In genomic region chr11:62129610-62130497, GRCh38 we compare ENCODE assay signal across 18 cellular contexts. TPM values are rescaled to one million over a fixed set of nuclear protein-coding genes. Genes with fewer than 3 reads are reported as not detected.
DNase-seq lines count a peak whose midpoint lies in the region; ATAC-seq and TF ChIP-seq lines count a peak whose summit lies in the region.
"Had no signal": no experiment of that assay in that cellular context is flagged by ENCODE, and none has a peak within 500 bp of the region (broad histone marks: within the 10 kb centered on the region; RNA-seq: fewer than 3 reads in every experiment).

No MANE protein-coding gene starts in this region.

- H3K4me1 Mint-ChIP-seq in nephron progenitor cell = peaks cover 38% of the 10 kb centered on the region

- no peak overlapping the region for H3K4me3 Mint-ChIP-seq in nephron progenitor cell
- H3K4me3 Mint-ChIP-seq: CD14-positive monocyte, H9 had no signal

- peaks cover 39% of the 10 kb centered on the region; the same call in 1 of the 2 replicates for H4K20me1 ChIP-seq in SK-N-SH (ENCODE audit: insufficient read depth)

- ATAC-seq in SK-N-SH treated with all-trans-retinoic acid at 6 μM for 48 hours (no peak), GM21367 (IDR thresholded peaks at IDR 0.05; ENCODE audit: unreplicated experiment) (no peak)
- ATAC-seq: PC-3 had no signal

- no peak for TF ChIP-seq RAD21 in SK-N-SH (IDR thresholded peaks at IDR 0.05; ENCODE audit: low read length)

- H3K4me1 ChIP-seq in SK-N-SH (ENCODE audit: control insufficient read depth in 1 of 2, insufficient read depth in 2 of 2, low read depth in 1 of 2, low read length in 1 of 2) (peaks cover 8 to 11% of the 10 kb centered on the region in 2 experiments; a peak in 1 of 4 replicates), left ventricle myocardium inferior (peaks cover 16% of the 10 kb centered on the region)

- no peaks in the 10 kb centered on the region for H3K27me3 Mint-ChIP-seq in nephron progenitor cell (ENCODE audit: low read depth, poor library complexity)

- peak; percentile 7 for DNase-seq in SK-N-SH
- peak; percentile 71 for DNase-seq in cardiac septum (ENCODE audit: low spot score)
- no peak for DNase-seq in left ventricle myocardium inferior
- no peak for DNase-seq in nephron progenitor cell
- DNase-seq in erythroblast (lab: John Stamatoyannopoulos, UW) = no peak
- no peak for DNase-seq in pons (ENCODE audit: low spot score)
- DNase-seq: DMS 273 treated with DMSO at 0.1 percent for 48 hours, H9, KG1, NCI-H1436, NCI-H1930, NCI-H526, PC-3, RPMI8226 had no signal

- no peak for TF ChIP-seq CTCF in SK-N-SH (IDR thresholded peaks at IDR 0.05)
- no peak for TF ChIP-seq CTCF in left ventricle myocardium inferior (IDR thresholded peaks at IDR 0.05; ENCODE audit: borderline replicate concordance)
- no peak for TF ChIP-seq CTCF in nephron progenitor cell (IDR thresholded peaks at IDR 0.05)

- TF ChIP-seq POLR2A in erythroblast (IDR thresholded peaks at IDR 0.05; ENCODE audit: low read length) = no peak

- no peaks in the 10 kb centered on the region for H3K9me3 Mint-ChIP-seq in nephron progenitor cell
- H3K9me3 Mint-ChIP-seq: CD14-positive monocyte, H9 had no signal

- H3K27ac ChIP-seq in SK-N-SH (ENCODE audit: low read depth in 2 of 2, low read length in 1 of 2) = no peak overlapping the region
- H3K27ac ChIP-seq in left ventricle myocardium inferior (replicated peaks) = no peak overlapping the region
- H3K27ac ChIP-seq: 22Rv1 had no signal

- POLR2A ChIA-PET in SK-N-SH (lab: Yijun Ruan, JAX) = no interaction called here

- WGBS in SK-N-SH (ENCODE audit: low lambda C conversion rate) = 96% methylated on average over 34 of the region's 44 CpGs

- H3K9me3 ChIP-seq in SK-N-SH (no peaks in the 10 kb centered on the region), left ventricle myocardium inferior (replicated peaks) (no peaks in the 10 kb centered on the region)

- no peaks in the 10 kb centered on the region for H3K9me2 ChIP-seq in SK-N-SH

- intact Hi-C loops in cardiac septum (cut with DNase I) (no loop called here), left ventricle myocardium inferior (cut with micrococcal nuclease) (no loop called here)

- H3K79me2 ChIP-seq in SK-N-SH (ENCODE audit: insufficient read depth) = peaks cover 99% of the 10 kb centered on the region

- H3K27ac Mint-ChIP-seq in nephron progenitor cell = peak overlapping the region; percentile 36
- H3K27ac Mint-ChIP-seq: H9 had no signal

- CTCF ChIA-PET in SK-N-SH (lab: Yijun Ruan, JAX) = interaction anchor here (1.0 to 3.8 kb wide), 4 partner anchors 13 to 210 kb away, joined by 3 to 19 read pairs (median 6); no protein-coding TSS in a partner anchor

- peaks cover 62% of the 10 kb centered on the region for H3K36me3 Mint-ChIP-seq in nephron progenitor cell (ENCODE audit: low read depth)

- H2AFZ ChIP-seq in SK-N-SH (ENCODE audit: low read depth) = no peak overlapping the region

- H3K36me3 ChIP-seq in SK-N-SH (replicated peaks in 1 of 2; ENCODE audit: control insufficient read depth in 1 of 2, insufficient read depth in 2 of 2, low read length in 1 of 2) (peaks cover 14 to 38% of the 10 kb centered on the region in 2 experiments), left ventricle myocardium inferior (peaks cover 36% of the 10 kb centered on the region)

- no peaks in the 10 kb centered on the region for H3K27me3 ChIP-seq in SK-N-SH (ENCODE audit: insufficient read depth)
- no peaks in the 10 kb centered on the region for H3K27me3 ChIP-seq in left ventricle myocardium inferior (ENCODE audit: low read depth)

- TF ChIP-seq EP300 in SK-N-SH (IDR thresholded peaks at IDR 0.05; ENCODE audit: borderline replicate concordance in 1 of 2, low read depth in 1 of 2, low read length in 1 of 2) = no peak

- H3K4me2 ChIP-seq in SK-N-SH = no peak overlapping the region

- peaks cover 3% of the 10 kb centered on the region for H3F3A ChIP-seq in SK-N-SH (replicated peaks; ENCODE audit: insufficient read depth)

- H3K4me3 ChIP-seq in SK-N-SH (ENCODE audit: low read depth in 2 of 2, low read length in 1 of 2) (no peak overlapping the region), left ventricle myocardium inferior (no peak overlapping the region)

- no peak overlapping the region for H3K9ac ChIP-seq in SK-N-SH

TF ChIP-seq in SK-N-SH, 30 proteins besides CTCF, POLR2A, EP300 and RAD21:
- TF ChIP-seq USF1 (IDR thresholded peaks at IDR 0.05; ENCODE audit: borderline replicate concordance, low read depth) (no peak), MAX (IDR thresholded peaks at IDR 0.05; ENCODE audit: low read depth) (no peak), RCOR1 (IDR thresholded peaks at IDR 0.05; ENCODE audit: low read length) (no peak), PBX3 (IDR thresholded peaks at IDR 0.05) (no peak), TCF12 (IDR thresholded peaks at IDR 0.05) (no peak), NRF1 (IDR thresholded peaks at IDR 0.05; ENCODE audit: low read depth, low read length) (no peak)
TF ChIP-seq in SK-N-SH: peak in this region for 0.

TF ChIP-seq in SK-N-SH treated with all-trans-retinoic acid at 6 μM for 48 hours, 23 proteins besides CTCF, POLR2A, EP300 and RAD21:
- TF ChIP-seq RARB (CRISPR knock-in tag; IDR thresholded peaks at IDR 0.05) (no peak), CREB5 (CRISPR knock-in tag; IDR thresholded peaks at IDR 0.05; ENCODE audit: low read depth) (no peak), TCF4 (CRISPR knock-in tag; IDR thresholded peaks at IDR 0.05; ENCODE audit: borderline replicate concordance) (no peak), ESRRG (CRISPR knock-in tag; IDR thresholded peaks at IDR 0.05) (no peak), ZC3H10 (CRISPR knock-in tag; IDR thresholded peaks at IDR 0.05) (no peak), ZNF8 (CRISPR knock-in tag; IDR thresholded peaks at IDR 0.05) (no peak), ARNTL (CRISPR knock-in tag; IDR thresholded peaks at IDR 0.05; ENCODE audit: borderline replicate concordance, low read depth) (no peak), BACH2 (CRISPR knock-in tag; IDR thresholded peaks at IDR 0.05; ENCODE audit: borderline replicate concordance) (no peak), ZNF565 (CRISPR knock-in tag; conservative IDR thresholded peaks at IDR 0.05; ENCODE audit: low read depth) (no peak), ZNF70 (CRISPR knock-in tag; IDR thresholded peaks at IDR 0.05) (no peak), CSDC2 (CRISPR knock-in tag; IDR thresholded peaks at IDR 0.05) (no peak), ZFP30 (CRISPR knock-in tag; IDR thresholded peaks at IDR 0.05) (no peak), ISL1 (CRISPR knock-in tag; IDR thresholded peaks at IDR 0.05) (no peak)

RNA-seq across cellular contexts. Expression of gene INCENP, which starts 6.0 kb away (rescaled TPM):
- polyA plus RNA-seq in SK-N-SH (2012; rRNA removed) = 14.5 and 20.1 TPM in 2 replicates
- polyA plus RNA-seq in SK-N-SH (2012; cell fraction: cytosol; rRNA removed) = 9.8 and 12.8 TPM in 2 replicates
- polyA plus RNA-seq in SK-N-SH (2012; cell fraction: nucleus; rRNA removed) = 26.7 and 32.6 TPM in 2 replicates
- 13.5 TPM for total RNA-seq in cardiac septum
- 9.8 TPM for total RNA-seq in left ventricle myocardium inferior

Comparison
In these comparisons a context has a peak if more than half of its experiments do, and no peak if none do; other contexts are left out.
1. DNase-seq: peak in SK-N-SH (single experiment) and cardiac septum (single experiment); none in left ventricle myocardium inferior (single experiment), nephron progenitor cell (single experiment), erythroblast (0 of 2) and pons (single experiment).